ENCODE assay signal across 21 cellular contexts in genomic region chr22:47102648-47103047, GRCh38.
A peak's percentile ranks its signal among the peaks of the same experiment; 100 is the strongest.
DNase-seq lines count a peak whose midpoint lies in the region; ATAC-seq, FAIRE-seq and TF ChIP-seq lines count a peak whose summit lies in the region.
"Had no signal": no experiment of that assay in that cellular context is flagged by ENCODE, and none has a peak within 500 bp of the region (broad histone marks: within the 10 kb centered on the region; RNA-seq: fewer than 3 reads in every experiment).

No MANE protein-coding gene starts in this region.

- peaks cover 11% of the 10 kb centered on the region for H3K4me1 Mint-ChIP-seq in activated CD8-positive, alpha-beta memory T cell treated with anti-CD3 and anti-CD28 coated beads, Interleukin-2, amount 10 ng/mL, durations not matched to agents 7 days and 5 days
- H3K4me1 Mint-ChIP-seq in type B pancreatic cell (ENCODE audit: unreplicated experiment): peaks cover 6% of the 10 kb centered on the region
- H3K4me1 Mint-ChIP-seq: activated B cell treated with CpG ODN at 0.5 μM for 24 hours had no signal

- no peak for FAIRE-seq in RCC 7860 (lab: Jason Lieb, UNC)
- FAIRE-seq: D721Med, endometrium had no signal

- CTCF ChIA-PET in activated CD8-positive, alpha-beta memory T cell treated with anti-CD3 and anti-CD28 coated beads, Interleukin-2, amount 10 ng/mL, durations not matched to agents 7 days and 5 days (lab: Charles Lee): no interaction called here

- H3K27me3 Mint-ChIP-seq in activated CD8-positive, alpha-beta memory T cell treated with anti-CD3 and anti-CD28 coated beads, Interleukin-2, amount 10 ng/mL, durations not matched to agents 7 days and 5 days: no peaks in the 10 kb centered on the region
- no peaks in the 10 kb centered on the region for H3K27me3 Mint-ChIP-seq in type B pancreatic cell
- H3K27me3 Mint-ChIP-seq: activated B cell treated with CpG ODN at 0.5 μM for 24 hours had no signal

- H3K36me3 Mint-ChIP-seq in activated CD8-positive, alpha-beta memory T cell treated with anti-CD3 and anti-CD28 coated beads, Interleukin-2, amount 10 ng/mL, durations not matched to agents 7 days and 5 days: peaks cover 3% of the 10 kb centered on the region
- H3K36me3 Mint-ChIP-seq in type B pancreatic cell: peaks cover 7% of the 10 kb centered on the region
- H3K36me3 Mint-ChIP-seq: activated naive CD4-positive, alpha-beta T cell treated with anti-CD3 and anti-CD28 coated beads, Interleukin-2, amount 50 U/mL, for 72 hours had no signal

- no peak overlapping the region for H3K27ac Mint-ChIP-seq in activated CD8-positive, alpha-beta memory T cell treated with anti-CD3 and anti-CD28 coated beads, Interleukin-2, amount 10 ng/mL, durations not matched to agents 7 days and 5 days
- peak overlapping the region; percentile 71 for H3K27ac Mint-ChIP-seq in type B pancreatic cell
- H3K27ac Mint-ChIP-seq: activated B cell treated with CpG ODN at 0.5 μM for 24 hours; activated CD8-positive, alpha-beta T cell treated with anti-CD3 and anti-CD28 coated beads, Interleukin-2, amount 10 ng/mL, durations not matched to agents 7 days and 5 days; activated naive CD4-positive, alpha-beta T cell treated with anti-CD3 and anti-CD28 coated beads, Interleukin-2, amount 50 U/mL, for 72 hours; activated T-cell treated with anti-CD3 and anti-CD28 coated beads, Interleukin-2, amount 50 U/mL, for 72 hours had no signal

- no peak overlapping the region for H3K4me3 Mint-ChIP-seq in activated CD8-positive, alpha-beta memory T cell treated with anti-CD3 and anti-CD28 coated beads, Interleukin-2, amount 10 ng/mL, durations not matched to agents 7 days and 5 days
- H3K4me3 Mint-ChIP-seq in type B pancreatic cell: no peak overlapping the region
- H3K4me3 Mint-ChIP-seq: activated B cell treated with CpG ODN at 0.5 μM for 24 hours; activated CD8-positive, alpha-beta T cell treated with anti-CD3 and anti-CD28 coated beads, Interleukin-2, amount 10 ng/mL, durations not matched to agents 7 days and 5 days; activated T-cell treated with anti-CD3 and anti-CD28 coated beads, Interleukin-2, amount 50 U/mL, for 72 hours had no signal

- no peaks in the 10 kb centered on the region for H3K9me3 Mint-ChIP-seq in activated CD8-positive, alpha-beta memory T cell treated with anti-CD3 and anti-CD28 coated beads, Interleukin-2, amount 10 ng/mL, durations not matched to agents 7 days and 5 days (ENCODE audit: low read depth)
- H3K9me3 Mint-ChIP-seq in type B pancreatic cell: peaks cover 6% of the 10 kb centered on the region
- H3K9me3 Mint-ChIP-seq: activated B cell treated with CpG ODN at 0.5 μM for 24 hours; activated naive CD4-positive, alpha-beta T cell treated with anti-CD3 and anti-CD28 coated beads, Interleukin-2, amount 50 U/mL, for 72 hours; activated T-cell treated with anti-CD3 and anti-CD28 coated beads, Interleukin-2, amount 50 U/mL, for 72 hours had no signal

- ATAC-seq in activated CD8-positive, alpha-beta memory T cell treated with anti-CD3 and anti-CD28 coated beads, Interleukin-2, amount 10 ng/mL, durations not matched to agents 7 days and 5 days: no peak
- ATAC-seq: activated CD8-positive, alpha-beta T cell treated with anti-CD3 and anti-CD28 coated beads, Interleukin-2, amount 10 ng/mL, durations not matched to agents 7 days and 5 days; activated naive CD4-positive, alpha-beta T cell treated with anti-CD3 and anti-CD28 coated beads, Interleukin-2, amount 50 U/mL, for 72 hours; activated T-cell treated with anti-CD3 and anti-CD28 coated beads, Interleukin-2, amount 50 U/mL, for 72 hours; stimulated activated naive CD8-positive, alpha-beta T cell treated with anti-CD3 and anti-CD28 coated beads, Interleukin-15, Interleukin-2, amounts not matched to agents 100 U/mL and 50 U/mL, for 24 hours had no signal

- peak; percentile 4 for DNase-seq in activated CD8-positive, alpha-beta memory T cell treated with anti-CD3 and anti-CD28 coated beads for 24 hours
- DNase-seq in activated CD8-positive, alpha-beta memory T cell treated with anti-CD3 and anti-CD28 coated beads, Interleukin-2, amount 10 ng/mL, durations not matched to agents 7 days and 5 days: no peak
- DNase-seq in epithelial cell of proximal tubule (ENCODE audit: low read depth) (peak; percentile 32), left kidney (ENCODE audit: low read depth, low spot score) (peak; percentile 69), type B pancreatic cell (ENCODE audit: extremely low spot score, unreplicated experiment) (no peak), activated gamma-delta T cell treated with Interleukin-2 at 50 U/mL for 16 hours (no peak), RCC 7860 (ENCODE audit: low spot score) (no peak), RPMI8226 (no peak)
- DNase-seq: activated B cell treated with CpG ODN at 0.5 μM for 24 hours; activated CD8-positive, alpha-beta T cell treated with anti-CD3 and anti-CD28 coated beads, Interleukin-2, amount 10 ng/mL, durations not matched to agents 7 days and 5 days; activated T-cell treated with anti-CD3 and anti-CD28 coated beads, Interleukin-2, amount 50 U/mL, for 72 hours; GOT3; NCI-H2107; NCI-H524; stimulated activated CD4-positive, alpha-beta T cell treated with anti-CD3 and anti-CD28 coated beads, Interleukin-2, amount 100 ng/mL, for 24 hours; stimulated activated naive CD8-positive, alpha-beta T cell treated with anti-CD3 and anti-CD28 coated beads, Interleukin-15, Interleukin-2, amounts not matched to agents 100 U/mL and 50 U/mL, for 24 hours; T-helper 2 cell had no signal

- no peak overlapping the region for H3K4me3 ChIP-seq in epithelial cell of proximal tubule (ENCODE audit: low read depth, low read length)
- H3K4me3 ChIP-seq: upper lobe of left lung had no signal

- TF ChIP-seq CTCF in epithelial cell of proximal tubule (conservative IDR thresholded peaks at IDR 0.05; ENCODE audit: low read depth, low read length): no peak
- TF ChIP-seq CTCF in type B pancreatic cell (conservative IDR thresholded peaks at IDR 0.05): no peak

Comparison
In these comparisons a context has a peak if more than half of its experiments do, and no peak if none do; other contexts are left out.
1. DNase-seq: peak in activated CD8-positive, alpha-beta memory T cell treated with anti-CD3 and anti-CD28 coated beads for 24 hours (single experiment), epithelial cell of proximal tubule (single experiment) and left kidney (single experiment); none in activated CD8-positive, alpha-beta memory T cell treated with anti-CD3 and anti-CD28 coated beads, Interleukin-2, amount 10 ng/mL, durations not matched to agents 7 days and 5 days (single experiment), type B pancreatic cell (single experiment), activated gamma-delta T cell treated with Interleukin-2 at 50 U/mL for 16 hours (single experiment), RCC 7860 (single experiment) and RPMI8226 (single experiment).